1 cellular context compared by ENCODE assay signal in the genomic region with DNA sequence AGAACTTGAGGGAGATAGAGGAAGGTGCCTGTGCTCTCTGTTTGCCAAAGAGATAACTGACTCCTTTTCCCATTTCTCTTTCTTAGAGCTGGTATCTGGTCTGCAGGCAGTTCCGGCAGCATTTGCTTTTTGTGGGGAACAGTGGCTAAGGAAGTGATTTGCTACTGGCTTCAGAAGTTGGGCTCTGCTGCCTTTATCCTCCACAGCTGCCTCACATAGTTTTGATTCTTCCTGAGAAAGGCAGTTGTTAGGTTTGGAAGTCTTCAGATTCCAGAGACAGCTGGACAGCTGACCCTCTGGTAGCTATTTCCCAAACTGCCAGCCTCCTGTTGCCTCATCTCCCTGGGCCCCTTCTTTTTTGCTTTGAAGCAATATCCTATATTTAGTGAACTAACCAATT.
TF ChIP-seq lines count a peak whose summit lies in the region.

No MANE protein-coding gene starts in this region.

TF ChIP-seq in HCT116, 20 proteins besides CTCF, POLR2A, EP300 and RAD21 (continued from another document):
- TF ChIP-seq, protein P1, sequence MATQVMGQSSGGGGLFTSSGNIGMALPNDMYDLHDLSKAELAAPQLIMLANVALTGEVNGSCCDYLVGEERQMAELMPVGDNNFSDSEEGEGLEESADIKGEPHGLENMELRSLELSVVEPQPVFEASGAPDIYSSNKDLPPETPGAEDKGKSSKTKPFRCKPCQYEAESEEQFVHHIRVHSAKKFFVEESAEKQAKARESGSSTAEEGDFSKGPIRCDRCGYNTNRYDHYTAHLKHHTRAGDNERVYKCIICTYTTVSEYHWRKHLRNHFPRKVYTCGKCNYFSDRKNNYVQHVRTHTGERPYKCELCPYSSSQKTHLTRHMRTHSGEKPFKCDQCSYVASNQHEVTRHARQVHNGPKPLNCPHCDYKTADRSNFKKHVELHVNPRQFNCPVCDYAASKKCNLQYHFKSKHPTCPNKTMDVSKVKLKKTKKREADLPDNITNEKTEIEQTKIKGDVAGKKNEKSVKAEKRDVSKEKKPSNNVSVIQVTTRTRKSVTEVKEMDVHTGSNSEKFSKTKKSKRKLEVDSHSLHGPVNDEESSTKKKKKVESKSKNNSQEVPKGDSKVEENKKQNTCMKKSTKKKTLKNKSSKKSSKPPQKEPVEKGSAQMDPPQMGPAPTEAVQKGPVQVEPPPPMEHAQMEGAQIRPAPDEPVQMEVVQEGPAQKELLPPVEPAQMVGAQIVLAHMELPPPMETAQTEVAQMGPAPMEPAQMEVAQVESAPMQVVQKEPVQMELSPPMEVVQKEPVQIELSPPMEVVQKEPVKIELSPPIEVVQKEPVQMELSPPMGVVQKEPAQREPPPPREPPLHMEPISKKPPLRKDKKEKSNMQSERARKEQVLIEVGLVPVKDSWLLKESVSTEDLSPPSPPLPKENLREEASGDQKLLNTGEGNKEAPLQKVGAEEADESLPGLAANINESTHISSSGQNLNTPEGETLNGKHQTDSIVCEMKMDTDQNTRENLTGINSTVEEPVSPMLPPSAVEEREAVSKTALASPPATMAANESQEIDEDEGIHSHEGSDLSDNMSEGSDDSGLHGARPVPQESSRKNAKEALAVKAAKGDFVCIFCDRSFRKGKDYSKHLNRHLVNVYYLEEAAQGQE (IDR thresholded peaks at IDR 0.05; ENCODE audit: low read depth), result no peak
- TF ChIP-seq EZH2 (IDR thresholded peaks at IDR 0.05) (no peak), JUND (IDR thresholded peaks at IDR 0.05) (no peak), SP1 (IDR thresholded peaks at IDR 0.05; ENCODE audit: low read depth) (no peak)
- TF ChIP-seq, protein P2, sequence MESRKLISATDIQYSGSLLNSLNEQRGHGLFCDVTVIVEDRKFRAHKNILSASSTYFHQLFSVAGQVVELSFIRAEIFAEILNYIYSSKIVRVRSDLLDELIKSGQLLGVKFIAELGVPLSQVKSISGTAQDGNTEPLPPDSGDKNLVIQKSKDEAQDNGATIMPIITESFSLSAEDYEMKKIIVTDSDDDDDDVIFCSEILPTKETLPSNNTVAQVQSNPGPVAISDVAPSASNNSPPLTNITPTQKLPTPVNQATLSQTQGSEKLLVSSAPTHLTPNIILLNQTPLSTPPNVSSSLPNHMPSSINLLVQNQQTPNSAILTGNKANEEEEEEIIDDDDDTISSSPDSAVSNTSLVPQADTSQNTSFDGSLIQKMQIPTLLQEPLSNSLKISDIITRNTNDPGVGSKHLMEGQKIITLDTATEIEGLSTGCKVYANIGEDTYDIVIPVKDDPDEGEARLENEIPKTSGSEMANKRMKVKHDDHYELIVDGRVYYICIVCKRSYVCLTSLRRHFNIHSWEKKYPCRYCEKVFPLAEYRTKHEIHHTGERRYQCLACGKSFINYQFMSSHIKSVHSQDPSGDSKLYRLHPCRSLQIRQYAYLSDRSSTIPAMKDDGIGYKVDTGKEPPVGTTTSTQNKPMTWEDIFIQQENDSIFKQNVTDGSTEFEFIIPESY (IDR thresholded peaks at IDR 0.05; ENCODE audit: extremely low read depth, insufficient replicate concordance, low read length), result no peak
